ENCODE assay signal across 1 cellular context in the genomic region with DNA sequence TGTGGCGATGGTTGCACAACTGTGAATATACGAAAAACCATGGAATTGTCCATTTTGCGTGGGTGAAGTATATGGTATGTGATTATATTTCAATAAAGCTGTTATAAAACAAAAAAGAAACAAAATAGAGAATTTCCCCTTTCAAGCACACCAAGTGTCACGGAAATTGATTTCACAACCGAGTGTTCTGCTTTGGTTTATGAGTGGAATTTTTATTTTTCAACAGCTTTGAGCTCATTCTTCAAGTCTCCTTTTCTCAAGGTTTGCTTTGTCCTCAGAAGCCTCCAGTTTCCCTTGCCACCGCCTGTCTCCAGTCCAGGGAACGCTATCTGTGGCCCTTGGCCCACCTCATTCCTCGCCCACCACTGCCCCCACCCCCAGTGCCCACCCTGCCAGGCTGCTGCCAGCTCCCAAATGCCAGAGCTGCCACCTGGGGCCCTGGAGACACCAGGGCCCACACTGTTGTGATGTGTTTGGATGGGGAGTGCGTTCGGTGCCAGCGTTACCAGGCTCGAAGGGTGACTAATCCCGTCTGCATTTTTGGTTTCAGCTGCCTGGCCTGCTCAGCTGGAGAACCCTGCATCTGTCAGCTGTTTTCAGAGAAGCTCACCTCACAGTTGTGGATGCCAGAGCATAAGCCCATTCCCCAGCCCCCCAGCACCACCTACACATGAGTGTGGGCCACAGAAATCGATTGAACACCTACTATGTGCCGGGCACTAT.
TF ChIP-seq lines count a peak whose summit lies in the region.

No MANE protein-coding gene starts in this region.

TF ChIP-seq in GM23338, 12 proteins besides CTCF, POLR2A, EP300 and RAD21 (continued from another document):
- TF ChIP-seq, protein P1, sequence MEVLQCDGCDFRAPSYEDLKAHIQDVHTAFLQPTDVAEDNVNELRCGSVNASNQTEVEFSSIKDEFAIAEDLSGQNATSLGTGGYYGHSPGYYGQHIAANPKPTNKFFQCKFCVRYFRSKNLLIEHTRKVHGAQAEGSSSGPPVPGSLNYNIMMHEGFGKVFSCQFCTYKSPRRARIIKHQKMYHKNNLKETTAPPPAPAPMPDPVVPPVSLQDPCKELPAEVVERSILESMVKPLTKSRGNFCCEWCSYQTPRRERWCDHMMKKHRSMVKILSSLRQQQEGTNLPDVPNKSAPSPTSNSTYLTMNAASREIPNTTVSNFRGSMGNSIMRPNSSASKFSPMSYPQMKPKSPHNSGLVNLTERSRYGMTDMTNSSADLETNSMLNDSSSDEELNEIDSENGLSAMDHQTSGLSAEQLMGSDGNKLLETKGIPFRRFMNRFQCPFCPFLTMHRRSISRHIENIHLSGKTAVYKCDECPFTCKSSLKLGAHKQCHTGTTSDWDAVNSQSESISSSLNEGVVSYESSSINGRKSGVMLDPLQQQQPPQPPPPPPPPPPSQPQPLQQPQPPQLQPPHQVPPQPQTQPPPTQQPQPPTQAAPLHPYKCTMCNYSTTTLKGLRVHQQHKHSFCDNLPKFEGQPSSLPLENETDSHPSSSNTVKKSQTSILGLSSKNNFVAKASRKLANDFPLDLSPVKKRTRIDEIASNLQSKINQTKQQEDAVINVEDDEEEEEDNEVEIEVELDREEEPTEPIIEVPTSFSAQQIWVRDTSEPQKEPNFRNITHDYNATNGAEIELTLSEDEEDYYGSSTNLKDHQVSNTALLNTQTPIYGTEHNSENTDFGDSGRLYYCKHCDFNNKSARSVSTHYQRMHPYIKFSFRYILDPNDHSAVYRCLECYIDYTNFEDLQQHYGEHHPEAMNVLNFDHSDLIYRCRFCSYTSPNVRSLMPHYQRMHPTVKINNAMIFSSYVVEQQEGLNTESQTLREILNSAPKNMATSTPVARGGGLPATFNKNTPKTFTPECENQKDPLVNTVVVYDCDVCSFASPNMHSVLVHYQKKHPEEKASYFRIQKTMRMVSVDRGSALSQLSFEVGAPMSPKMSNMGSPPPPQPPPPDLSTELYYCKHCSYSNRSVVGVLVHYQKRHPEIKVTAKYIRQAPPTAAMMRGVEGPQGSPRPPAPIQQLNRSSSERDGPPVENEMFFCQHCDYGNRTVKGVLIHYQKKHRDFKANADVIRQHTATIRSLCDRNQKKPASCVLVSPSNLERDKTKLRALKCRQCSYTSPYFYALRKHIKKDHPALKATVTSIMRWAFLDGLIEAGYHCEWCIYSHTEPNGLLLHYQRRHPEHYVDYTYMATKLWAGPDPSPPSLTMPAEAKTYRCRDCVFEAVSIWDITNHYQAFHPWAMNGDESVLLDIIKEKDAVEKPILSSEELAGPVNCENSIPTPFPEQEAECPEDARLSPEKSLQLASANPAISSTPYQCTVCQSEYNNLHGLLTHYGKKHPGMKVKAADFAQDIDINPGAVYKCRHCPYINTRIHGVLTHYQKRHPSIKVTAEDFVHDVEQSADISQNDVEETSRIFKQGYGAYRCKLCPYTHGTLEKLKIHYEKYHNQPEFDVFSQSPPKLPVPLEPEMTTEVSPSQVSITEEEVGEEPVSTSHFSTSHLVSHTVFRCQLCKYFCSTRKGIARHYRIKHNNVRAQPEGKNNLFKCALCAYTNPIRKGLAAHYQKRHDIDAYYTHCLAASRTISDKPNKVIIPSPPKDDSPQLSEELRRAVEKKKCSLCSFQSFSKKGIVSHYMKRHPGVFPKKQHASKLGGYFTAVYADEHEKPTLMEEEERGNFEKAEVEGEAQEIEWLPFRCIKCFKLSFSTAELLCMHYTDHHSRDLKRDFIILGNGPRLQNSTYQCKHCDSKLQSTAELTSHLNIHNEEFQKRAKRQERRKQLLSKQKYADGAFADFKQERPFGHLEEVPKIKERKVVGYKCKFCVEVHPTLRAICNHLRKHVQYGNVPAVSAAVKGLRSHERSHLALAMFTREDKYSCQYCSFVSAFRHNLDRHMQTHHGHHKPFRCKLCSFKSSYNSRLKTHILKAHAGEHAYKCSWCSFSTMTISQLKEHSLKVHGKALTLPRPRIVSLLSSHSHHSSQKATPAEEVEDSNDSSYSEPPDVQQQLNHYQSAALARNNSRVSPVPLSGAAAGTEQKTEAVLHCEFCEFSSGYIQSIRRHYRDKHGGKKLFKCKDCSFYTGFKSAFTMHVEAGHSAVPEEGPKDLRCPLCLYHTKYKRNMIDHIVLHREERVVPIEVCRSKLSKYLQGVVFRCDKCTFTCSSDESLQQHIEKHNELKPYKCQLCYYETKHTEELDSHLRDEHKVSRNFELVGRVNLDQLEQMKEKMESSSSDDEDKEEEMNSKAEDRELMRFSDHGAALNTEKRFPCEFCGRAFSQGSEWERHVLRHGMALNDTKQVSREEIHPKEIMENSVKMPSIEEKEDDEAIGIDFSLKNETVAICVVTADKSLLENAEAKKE (CRISPR knock-in tag; IDR thresholded peaks at IDR 0.05), result no peak
- TF ChIP-seq ZNF114 (CRISPR knock-in tag; IDR thresholded peaks at IDR 0.05), result no peak
